Comparison of ENCODE assay signal across 20 cellular contexts in the genomic region with DNA sequence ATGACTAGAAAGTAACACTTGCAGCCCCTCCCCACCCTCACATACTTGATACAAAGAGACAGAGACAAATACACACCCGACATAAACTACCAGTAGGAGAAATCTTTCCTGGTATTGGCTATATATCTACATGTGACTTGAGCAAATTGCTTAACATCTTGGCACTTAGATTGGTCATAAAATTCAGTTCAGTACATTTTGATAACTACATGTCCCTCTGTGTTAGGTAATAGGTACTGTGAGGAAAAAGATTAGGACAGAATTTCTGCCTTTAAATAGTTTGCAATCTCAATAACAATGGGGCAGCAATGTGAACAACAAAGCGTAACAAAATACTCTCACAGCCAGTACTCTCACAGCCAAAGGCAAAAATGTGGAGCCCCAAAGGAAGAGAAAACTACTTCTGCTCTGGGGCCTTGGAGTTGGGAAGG.
DNase-seq lines count a peak whose midpoint lies in the region; ATAC-seq, FAIRE-seq and TF ChIP-seq lines count a peak whose summit lies in the region.
"Had no signal": no experiment of that assay in that cellular context is flagged by ENCODE, and none has a peak within 500 bp of the region (broad histone marks: within the 10 kb centered on the region; RNA-seq: fewer than 3 reads in every experiment).

No MANE protein-coding gene starts in this region.

- peaks cover 0 to 4% of the 10 kb centered on the region in 2 donors for H3K27me3 Mint-ChIP-seq in natural killer cell (ENCODE audit: low read depth in 2 of 2)
- H3K27me3 Mint-ChIP-seq: B cell had no signal

- 64% methylated on average over 2 of the region's 2 CpGs for WGBS in suprapubic skin

- H3K9ac ChIP-seq in iPS-18a (ENCODE audit: low read length) = no peak overlapping the region

- no peak overlapping the region for H3K4me3 Mint-ChIP-seq in natural killer cell
- H3K4me3 Mint-ChIP-seq: B cell had no signal

- H3K36me3 Mint-ChIP-seq in natural killer cell = no peaks in the 10 kb centered on the region

- peak overlapping the region; percentile 34 for H2AFZ ChIP-seq in neuron (ENCODE audit: low read depth, low read length)
- H2AFZ ChIP-seq: PC-9 had no signal

- TF ChIP-seq POLR2A in GM12892 (IDR thresholded peaks at IDR 0.05; ENCODE audit: low read depth, low read length) (no peak), suprapubic skin (IDR thresholded peaks at IDR 0.05) (no peak)

- intact Hi-C loops in natural killer cell (cut with micrococcal nuclease) = no loop called here

- H3K27ac ChIP-seq in iPS-18a (ENCODE audit: low read length) = no peak overlapping the region
- H3K27ac ChIP-seq in suprapubic skin = no peak overlapping the region
- H3K27ac ChIP-seq: PC-9, RWPE1 had no signal

- ATAC-seq in GM21529 (IDR thresholded peaks at IDR 0.05; ENCODE audit: unreplicated experiment) = no peak
- no peak for ATAC-seq in HG02759 (IDR thresholded peaks at IDR 0.05; ENCODE audit: unreplicated experiment)
- ATAC-seq in natural killer cell = no peak
- ATAC-seq: SK-N-SH treated with all-trans-retinoic acid at 6 μM for 48 hours had no signal

- no peaks in the 10 kb centered on the region for H3K4me1 Mint-ChIP-seq in natural killer cell
- H3K4me1 Mint-ChIP-seq: B cell had no signal

- peak; percentile 17 for FAIRE-seq in GM12892 (lab: Jason Lieb, UNC)
- FAIRE-seq: GM19239 had no signal

- DNase-seq in GM12892 (ENCODE audit: insufficient read length) (no peak), LNCaP clone FGC (ENCODE audit: low read depth) (peak; percentile 25), natural killer cell (no peak), suprapubic skin (ENCODE audit: low spot score in 2 of 2) (no peak)
- DNase-seq: GF-D8, NCI-H1105, NCI-H1694, NCI-H2081 treated with DMSO at 0.1 percent for 48 hours, NCI-H2227 treated with DMSO at 0.1 percent for 48 hours, NCI-H510A treated with DMSO at 0.1 percent for 48 hours, PC-9, SIG-M5 had no signal

- TF ChIP-seq CTCF in LNCaP clone FGC (IDR thresholded peaks at IDR 0.05; ENCODE audit: control insufficient read depth, extremely low read depth, insufficient read depth) (no peak), natural killer cell (IDR thresholded peaks at IDR 0.05) (no peak), suprapubic skin (IDR thresholded peaks at IDR 0.05) (no peak)

- H3K4me3 ChIP-seq in LNCaP clone FGC (ENCODE audit: low read depth, low read length) (no peak overlapping the region), iPS-18a (ENCODE audit: low read length) (peak overlapping the region; percentile 25), neuron (ENCODE audit: low read length) (no peak overlapping the region), suprapubic skin (no peak overlapping the region)
- H3K4me3 ChIP-seq: PC-9 had no signal

- no peak for TF ChIP-seq EP300 in suprapubic skin (IDR thresholded peaks at IDR 0.05)

- no peaks in the 10 kb centered on the region for H3K27me3 ChIP-seq in iPS-18a (ENCODE audit: control insufficient read depth, insufficient read depth, low read length)
- no peaks in the 10 kb centered on the region for H3K27me3 ChIP-seq in neuron (ENCODE audit: insufficient read depth, low read length)
- no peaks in the 10 kb centered on the region for H3K27me3 ChIP-seq in suprapubic skin

- H3K9me3 ChIP-seq in iPS-18a (ENCODE audit: control insufficient read depth, low read depth, low read length) (no peaks in the 10 kb centered on the region), neuron (ENCODE audit: low read length) (peaks cover 1% of the 10 kb centered on the region), suprapubic skin (no peaks in the 10 kb centered on the region)

- H3K9me3 Mint-ChIP-seq in natural killer cell = peaks cover 0 to 2% of the 10 kb centered on the region in 2 donors

- H3K4me1 ChIP-seq in iPS-18a (ENCODE audit: control insufficient read depth, low read depth, low read length) (peaks cover 24% of the 10 kb centered on the region), neuron (ENCODE audit: insufficient read depth, low read length) (peaks cover 5% of the 10 kb centered on the region), suprapubic skin (peaks cover 31% of the 10 kb centered on the region)

- no peak overlapping the region for H3K27ac Mint-ChIP-seq in natural killer cell
- H3K27ac Mint-ChIP-seq: B cell had no signal

- H3K36me3 ChIP-seq in iPS-18a (ENCODE audit: control insufficient read depth, low read depth, low read length) = no peaks in the 10 kb centered on the region
- H3K36me3 ChIP-seq in neuron (ENCODE audit: insufficient read depth, low read length) = no peaks in the 10 kb centered on the region
- no peaks in the 10 kb centered on the region for H3K36me3 ChIP-seq in suprapubic skin
